1 cellular context compared by ENCODE assay signal in the genomic region with DNA sequence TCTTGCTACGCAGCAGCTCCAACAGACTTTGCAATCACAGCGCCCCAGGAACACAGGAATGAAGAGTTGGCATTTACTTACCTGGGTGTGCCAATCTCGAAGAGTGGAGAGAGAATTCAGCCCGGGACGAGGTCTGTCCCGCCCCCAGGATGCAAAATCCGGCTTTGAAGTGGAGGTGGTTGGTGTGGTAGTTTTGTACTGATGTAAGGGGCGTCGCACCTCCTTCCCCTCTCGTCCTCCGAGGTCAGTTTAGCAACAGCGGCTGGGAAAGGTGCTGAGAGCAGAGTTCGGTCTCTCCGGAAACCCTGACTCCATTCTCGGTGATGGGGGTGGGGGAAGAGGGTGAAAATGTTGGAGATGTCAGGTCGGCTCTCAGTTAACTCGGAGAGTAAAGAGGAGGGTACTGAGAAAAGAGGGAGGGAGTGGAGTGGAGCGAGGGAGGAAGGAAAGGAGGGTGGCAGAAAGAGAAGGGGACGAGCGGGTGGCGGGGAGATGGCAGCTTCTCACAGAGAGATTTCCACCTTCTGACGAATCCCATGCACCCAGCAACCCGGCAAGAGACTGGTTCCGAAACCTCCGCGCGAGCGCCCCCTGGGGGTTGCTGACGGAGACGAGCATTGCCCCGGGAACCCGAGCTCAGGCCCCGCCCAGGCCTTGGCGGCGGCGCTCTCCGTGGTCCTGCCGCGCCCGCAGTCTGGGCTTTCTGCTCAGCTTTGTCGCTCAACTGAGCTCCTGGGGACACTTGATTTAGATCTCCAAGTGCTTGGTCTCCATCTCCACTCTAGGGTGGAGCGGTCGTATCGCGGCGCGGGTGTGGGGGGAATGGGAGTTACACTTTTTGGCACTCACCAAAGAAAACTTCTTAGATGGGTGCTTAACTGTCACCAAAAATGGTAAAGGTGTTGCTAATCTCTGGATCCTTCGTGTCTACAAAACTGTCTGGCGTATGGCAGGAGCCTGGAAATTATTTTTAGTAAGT.
TF ChIP-seq lines count a peak whose summit lies in the region.

A gene (minus strand): TSS at position 529 of the 979 bp plus-strand sequence.

TF ChIP-seq in HepG2, 621 proteins besides CTCF, POLR2A, EP300 and RAD21 (continued from another document and continues in another):
- TF ChIP-seq, protein P1, sequence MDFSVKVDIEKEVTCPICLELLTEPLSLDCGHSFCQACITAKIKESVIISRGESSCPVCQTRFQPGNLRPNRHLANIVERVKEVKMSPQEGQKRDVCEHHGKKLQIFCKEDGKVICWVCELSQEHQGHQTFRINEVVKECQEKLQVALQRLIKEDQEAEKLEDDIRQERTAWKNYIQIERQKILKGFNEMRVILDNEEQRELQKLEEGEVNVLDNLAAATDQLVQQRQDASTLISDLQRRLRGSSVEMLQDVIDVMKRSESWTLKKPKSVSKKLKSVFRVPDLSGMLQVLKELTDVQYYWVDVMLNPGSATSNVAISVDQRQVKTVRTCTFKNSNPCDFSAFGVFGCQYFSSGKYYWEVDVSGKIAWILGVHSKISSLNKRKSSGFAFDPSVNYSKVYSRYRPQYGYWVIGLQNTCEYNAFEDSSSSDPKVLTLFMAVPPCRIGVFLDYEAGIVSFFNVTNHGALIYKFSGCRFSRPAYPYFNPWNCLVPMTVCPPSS (IDR thresholded peaks at IDR 0.05), result no peak
- TF ChIP-seq FLYWCH1 (CRISPR knock-in tag; IDR thresholded peaks at IDR 0.05), result 0 out of 2 replicates have a peak, but pooled peaks have one; percentile 70
- TF ChIP-seq, protein P2, sequence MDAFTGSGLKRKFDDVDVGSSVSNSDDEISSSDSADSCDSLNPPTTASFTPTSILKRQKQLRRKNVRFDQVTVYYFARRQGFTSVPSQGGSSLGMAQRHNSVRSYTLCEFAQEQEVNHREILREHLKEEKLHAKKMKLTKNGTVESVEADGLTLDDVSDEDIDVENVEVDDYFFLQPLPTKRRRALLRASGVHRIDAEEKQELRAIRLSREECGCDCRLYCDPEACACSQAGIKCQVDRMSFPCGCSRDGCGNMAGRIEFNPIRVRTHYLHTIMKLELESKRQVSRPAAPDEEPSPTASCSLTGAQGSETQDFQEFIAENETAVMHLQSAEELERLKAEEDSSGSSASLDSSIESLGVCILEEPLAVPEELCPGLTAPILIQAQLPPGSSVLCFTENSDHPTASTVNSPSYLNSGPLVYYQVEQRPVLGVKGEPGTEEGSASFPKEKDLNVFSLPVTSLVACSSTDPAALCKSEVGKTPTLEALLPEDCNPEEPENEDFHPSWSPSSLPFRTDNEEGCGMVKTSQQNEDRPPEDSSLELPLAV (CRISPR knock-in tag; conservative IDR thresholded peaks at IDR 0.05; ENCODE audit: low read depth), result no peak
- peak; percentile 95 for TF ChIP-seq ETV6 (CRISPR knock-in tag; conservative IDR thresholded peaks at IDR 0.05)
- TF ChIP-seq JUN (CRISPR knock-in tag; IDR thresholded peaks at IDR 0.05), result no peak
- TF ChIP-seq ZNF766 (CRISPR knock-in tag; IDR thresholded peaks at IDR 0.05; ENCODE audit: borderline replicate concordance), result peak; percentile 84; the same call in 1 of the 2 replicates
- TF ChIP-seq ZNF468 (CRISPR knock-in tag; IDR thresholded peaks at IDR 0.05), result 0 out of 2 replicates have a peak, but pooled peaks have one; percentile 55
- 0 out of 2 replicates have a peak, but pooled peaks have one; percentile 28 for TF ChIP-seq TARDBP (CRISPR knock-in tag; IDR thresholded peaks at IDR 0.05)
- TF ChIP-seq, protein P3, sequence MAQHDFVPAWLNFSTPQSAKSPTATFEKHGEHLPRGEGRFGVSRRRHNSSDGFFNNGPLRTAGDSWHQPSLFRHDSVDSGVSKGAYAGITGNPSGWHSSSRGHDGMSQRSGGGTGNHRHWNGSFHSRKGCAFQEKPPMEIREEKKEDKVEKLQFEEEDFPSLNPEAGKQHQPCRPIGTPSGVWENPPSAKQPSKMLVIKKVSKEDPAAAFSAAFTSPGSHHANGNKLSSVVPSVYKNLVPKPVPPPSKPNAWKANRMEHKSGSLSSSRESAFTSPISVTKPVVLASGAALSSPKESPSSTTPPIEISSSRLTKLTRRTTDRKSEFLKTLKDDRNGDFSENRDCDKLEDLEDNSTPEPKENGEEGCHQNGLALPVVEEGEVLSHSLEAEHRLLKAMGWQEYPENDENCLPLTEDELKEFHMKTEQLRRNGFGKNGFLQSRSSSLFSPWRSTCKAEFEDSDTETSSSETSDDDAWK (CRISPR knock-in tag; IDR thresholded peaks at IDR 0.05), result no peak
- TF ChIP-seq, protein P4, sequence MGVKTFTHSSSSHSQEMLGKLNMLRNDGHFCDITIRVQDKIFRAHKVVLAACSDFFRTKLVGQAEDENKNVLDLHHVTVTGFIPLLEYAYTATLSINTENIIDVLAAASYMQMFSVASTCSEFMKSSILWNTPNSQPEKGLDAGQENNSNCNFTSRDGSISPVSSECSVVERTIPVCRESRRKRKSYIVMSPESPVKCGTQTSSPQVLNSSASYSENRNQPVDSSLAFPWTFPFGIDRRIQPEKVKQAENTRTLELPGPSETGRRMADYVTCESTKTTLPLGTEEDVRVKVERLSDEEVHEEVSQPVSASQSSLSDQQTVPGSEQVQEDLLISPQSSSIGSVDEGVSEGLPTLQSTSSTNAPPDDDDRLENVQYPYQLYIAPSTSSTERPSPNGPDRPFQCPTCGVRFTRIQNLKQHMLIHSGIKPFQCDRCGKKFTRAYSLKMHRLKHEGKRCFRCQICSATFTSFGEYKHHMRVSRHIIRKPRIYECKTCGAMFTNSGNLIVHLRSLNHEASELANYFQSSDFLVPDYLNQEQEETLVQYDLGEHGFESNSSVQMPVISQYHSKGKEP (CRISPR knock-in tag; IDR thresholded peaks at IDR 0.05), result peak; percentile 95; the same call in 1 of the 2 replicates
- peak; percentile 62; the same call in 1 of the 2 replicates for TF ChIP-seq YEATS4 (CRISPR knock-in tag; IDR thresholded peaks at IDR 0.05; ENCODE audit: borderline replicate concordance)
- no peak for TF ChIP-seq ZSCAN25 (CRISPR knock-in tag; IDR thresholded peaks at IDR 0.05)
- TF ChIP-seq, protein P5, sequence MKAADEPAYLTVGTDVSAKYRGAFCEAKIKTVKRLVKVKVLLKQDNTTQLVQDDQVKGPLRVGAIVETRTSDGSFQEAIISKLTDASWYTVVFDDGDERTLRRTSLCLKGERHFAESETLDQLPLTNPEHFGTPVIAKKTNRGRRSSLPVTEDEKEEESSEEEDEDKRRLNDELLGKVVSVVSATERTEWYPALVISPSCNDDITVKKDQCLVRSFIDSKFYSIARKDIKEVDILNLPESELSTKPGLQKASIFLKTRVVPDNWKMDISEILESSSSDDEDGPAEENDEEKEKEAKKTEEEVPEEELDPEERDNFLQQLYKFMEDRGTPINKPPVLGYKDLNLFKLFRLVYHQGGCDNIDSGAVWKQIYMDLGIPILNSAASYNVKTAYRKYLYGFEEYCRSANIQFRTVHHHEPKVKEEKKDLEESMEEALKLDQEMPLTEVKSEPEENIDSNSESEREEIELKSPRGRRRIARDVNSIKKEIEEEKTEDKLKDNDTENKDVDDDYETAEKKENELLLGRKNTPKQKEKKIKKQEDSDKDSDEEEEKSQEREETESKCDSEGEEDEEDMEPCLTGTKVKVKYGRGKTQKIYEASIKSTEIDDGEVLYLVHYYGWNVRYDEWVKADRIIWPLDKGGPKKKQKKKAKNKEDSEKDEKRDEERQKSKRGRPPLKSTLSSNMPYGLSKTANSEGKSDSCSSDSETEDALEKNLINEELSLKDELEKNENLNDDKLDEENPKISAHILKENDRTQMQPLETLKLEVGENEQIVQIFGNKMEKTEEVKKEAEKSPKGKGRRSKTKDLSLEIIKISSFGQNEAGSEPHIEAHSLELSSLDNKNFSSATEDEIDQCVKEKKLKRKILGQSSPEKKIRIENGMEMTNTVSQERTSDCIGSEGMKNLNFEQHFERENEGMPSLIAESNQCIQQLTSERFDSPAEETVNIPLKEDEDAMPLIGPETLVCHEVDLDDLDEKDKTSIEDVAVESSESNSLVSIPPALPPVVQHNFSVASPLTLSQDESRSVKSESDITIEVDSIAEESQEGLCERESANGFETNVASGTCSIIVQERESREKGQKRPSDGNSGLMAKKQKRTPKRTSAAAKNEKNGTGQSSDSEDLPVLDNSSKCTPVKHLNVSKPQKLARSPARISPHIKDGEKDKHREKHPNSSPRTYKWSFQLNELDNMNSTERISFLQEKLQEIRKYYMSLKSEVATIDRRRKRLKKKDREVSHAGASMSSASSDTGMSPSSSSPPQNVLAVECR (CRISPR knock-in tag; IDR thresholded peaks at IDR 0.05; ENCODE audit: borderline replicate concordance), result no peak; the same call in 1 of the 2 replicates
- TF ChIP-seq DNMT3B (CRISPR knock-in tag; conservative IDR thresholded peaks at IDR 0.05), result no peak
- peak; percentile 71; the same call in 1 of the 2 replicates for TF ChIP-seq SALL2 (CRISPR knock-in tag; IDR thresholded peaks at IDR 0.05)
- 0 out of 2 replicates have a peak, but pooled peaks have one; percentile 25 for TF ChIP-seq BHLHE40 (IDR thresholded peaks at IDR 0.05; ENCODE audit: low read length)
- peak; percentile 56; the same call in 1 of the 2 replicates for TF ChIP-seq ZNF788 (CRISPR knock-in tag; IDR thresholded peaks at IDR 0.05; ENCODE audit: borderline replicate concordance)
- TF ChIP-seq, protein P6, sequence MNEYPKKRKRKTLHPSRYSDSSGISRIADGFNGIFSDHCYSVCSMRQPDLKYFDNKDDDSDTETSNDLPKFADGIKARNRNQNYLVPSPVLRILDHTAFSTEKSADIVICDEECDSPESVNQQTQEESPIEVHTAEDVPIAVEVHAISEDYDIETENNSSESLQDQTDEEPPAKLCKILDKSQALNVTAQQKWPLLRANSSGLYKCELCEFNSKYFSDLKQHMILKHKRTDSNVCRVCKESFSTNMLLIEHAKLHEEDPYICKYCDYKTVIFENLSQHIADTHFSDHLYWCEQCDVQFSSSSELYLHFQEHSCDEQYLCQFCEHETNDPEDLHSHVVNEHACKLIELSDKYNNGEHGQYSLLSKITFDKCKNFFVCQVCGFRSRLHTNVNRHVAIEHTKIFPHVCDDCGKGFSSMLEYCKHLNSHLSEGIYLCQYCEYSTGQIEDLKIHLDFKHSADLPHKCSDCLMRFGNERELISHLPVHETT (CRISPR knock-in tag; conservative IDR thresholded peaks at IDR 0.05), result peak; percentile 76; the same call in 1 of the 2 replicates
- TF ChIP-seq ZNF777 (CRISPR knock-in tag; IDR thresholded peaks at IDR 0.05), result peak; percentile 57; the same call in 1 of the 2 replicates
- peak; percentile 93 for TF ChIP-seq BORCS8-MEF2B (CRISPR knock-in tag; IDR thresholded peaks at IDR 0.05)
- TF ChIP-seq JARID2 (CRISPR knock-in tag; IDR thresholded peaks at IDR 0.05; ENCODE audit: insufficient replicate concordance), result no peak
- TF ChIP-seq ZNF12 (CRISPR knock-in tag; IDR thresholded peaks at IDR 0.05), result peak; percentile 53; the same call in 1 of the 2 replicates
- TF ChIP-seq, protein P7, sequence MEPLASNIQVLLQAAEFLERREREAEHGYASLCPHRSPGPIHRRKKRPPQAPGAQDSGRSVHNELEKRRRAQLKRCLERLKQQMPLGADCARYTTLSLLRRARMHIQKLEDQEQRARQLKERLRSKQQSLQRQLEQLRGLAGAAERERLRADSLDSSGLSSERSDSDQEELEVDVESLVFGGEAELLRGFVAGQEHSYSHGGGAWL (CRISPR knock-in tag; IDR thresholded peaks at IDR 0.05), result peak; percentile 93
- TF ChIP-seq, protein P8, sequence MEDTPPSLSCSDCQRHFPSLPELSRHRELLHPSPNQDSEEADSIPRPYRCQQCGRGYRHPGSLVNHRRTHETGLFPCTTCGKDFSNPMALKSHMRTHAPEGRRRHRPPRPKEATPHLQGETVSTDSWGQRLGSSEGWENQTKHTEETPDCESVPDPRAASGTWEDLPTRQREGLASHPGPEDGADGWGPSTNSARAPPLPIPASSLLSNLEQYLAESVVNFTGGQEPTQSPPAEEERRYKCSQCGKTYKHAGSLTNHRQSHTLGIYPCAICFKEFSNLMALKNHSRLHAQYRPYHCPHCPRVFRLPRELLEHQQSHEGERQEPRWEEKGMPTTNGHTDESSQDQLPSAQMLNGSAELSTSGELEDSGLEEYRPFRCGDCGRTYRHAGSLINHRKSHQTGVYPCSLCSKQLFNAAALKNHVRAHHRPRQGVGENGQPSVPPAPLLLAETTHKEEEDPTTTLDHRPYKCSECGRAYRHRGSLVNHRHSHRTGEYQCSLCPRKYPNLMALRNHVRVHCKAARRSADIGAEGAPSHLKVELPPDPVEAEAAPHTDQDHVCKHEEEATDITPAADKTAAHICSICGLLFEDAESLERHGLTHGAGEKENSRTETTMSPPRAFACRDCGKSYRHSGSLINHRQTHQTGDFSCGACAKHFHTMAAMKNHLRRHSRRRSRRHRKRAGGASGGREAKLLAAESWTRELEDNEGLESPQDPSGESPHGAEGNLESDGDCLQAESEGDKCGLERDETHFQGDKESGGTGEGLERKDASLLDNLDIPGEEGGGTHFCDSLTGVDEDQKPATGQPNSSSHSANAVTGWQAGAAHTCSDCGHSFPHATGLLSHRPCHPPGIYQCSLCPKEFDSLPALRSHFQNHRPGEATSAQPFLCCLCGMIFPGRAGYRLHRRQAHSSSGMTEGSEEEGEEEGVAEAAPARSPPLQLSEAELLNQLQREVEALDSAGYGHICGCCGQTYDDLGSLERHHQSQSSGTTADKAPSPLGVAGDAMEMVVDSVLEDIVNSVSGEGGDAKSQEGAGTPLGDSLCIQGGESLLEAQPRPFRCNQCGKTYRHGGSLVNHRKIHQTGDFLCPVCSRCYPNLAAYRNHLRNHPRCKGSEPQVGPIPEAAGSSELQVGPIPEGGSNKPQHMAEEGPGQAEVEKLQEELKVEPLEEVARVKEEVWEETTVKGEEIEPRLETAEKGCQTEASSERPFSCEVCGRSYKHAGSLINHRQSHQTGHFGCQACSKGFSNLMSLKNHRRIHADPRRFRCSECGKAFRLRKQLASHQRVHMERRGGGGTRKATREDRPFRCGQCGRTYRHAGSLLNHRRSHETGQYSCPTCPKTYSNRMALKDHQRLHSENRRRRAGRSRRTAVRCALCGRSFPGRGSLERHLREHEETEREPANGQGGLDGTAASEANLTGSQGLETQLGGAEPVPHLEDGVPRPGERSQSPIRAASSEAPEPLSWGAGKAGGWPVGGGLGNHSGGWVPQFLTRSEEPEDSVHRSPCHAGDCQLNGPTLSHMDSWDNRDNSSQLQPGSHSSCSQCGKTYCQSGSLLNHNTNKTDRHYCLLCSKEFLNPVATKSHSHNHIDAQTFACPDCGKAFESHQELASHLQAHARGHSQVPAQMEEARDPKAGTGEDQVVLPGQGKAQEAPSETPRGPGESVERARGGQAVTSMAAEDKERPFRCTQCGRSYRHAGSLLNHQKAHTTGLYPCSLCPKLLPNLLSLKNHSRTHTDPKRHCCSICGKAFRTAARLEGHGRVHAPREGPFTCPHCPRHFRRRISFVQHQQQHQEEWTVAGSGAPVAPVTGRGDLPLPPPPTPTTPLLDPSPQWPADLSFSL (CRISPR knock-in tag; IDR thresholded peaks at IDR 0.05), result no peak
- TF ChIP-seq ZNF552 (CRISPR knock-in tag; IDR thresholded peaks at IDR 0.05; ENCODE audit: borderline replicate concordance), result 0 out of 2 replicates have a peak, but pooled peaks have one; percentile 45
- TF ChIP-seq DPF2 (CRISPR knock-in tag; IDR thresholded peaks at IDR 0.05; ENCODE audit: borderline replicate concordance, low read depth), result no peak
- peak; percentile 78; the same call in 1 of the 2 replicates for TF ChIP-seq MAZ (IDR thresholded peaks at IDR 0.05; ENCODE audit: borderline replicate concordance, low read depth, low read length)
- peak; percentile 59 for TF ChIP-seq MAZ (CRISPR knock-in tag; IDR thresholded peaks at IDR 0.05; ENCODE audit: low read depth)
- TF ChIP-seq PPARG (CRISPR knock-in tag; conservative IDR thresholded peaks at IDR 0.05), result 0 out of 2 replicates have a peak, but pooled peaks have one; percentile 35
